16 cellular contexts compared by ENCODE assay signal in the genomic region with DNA sequence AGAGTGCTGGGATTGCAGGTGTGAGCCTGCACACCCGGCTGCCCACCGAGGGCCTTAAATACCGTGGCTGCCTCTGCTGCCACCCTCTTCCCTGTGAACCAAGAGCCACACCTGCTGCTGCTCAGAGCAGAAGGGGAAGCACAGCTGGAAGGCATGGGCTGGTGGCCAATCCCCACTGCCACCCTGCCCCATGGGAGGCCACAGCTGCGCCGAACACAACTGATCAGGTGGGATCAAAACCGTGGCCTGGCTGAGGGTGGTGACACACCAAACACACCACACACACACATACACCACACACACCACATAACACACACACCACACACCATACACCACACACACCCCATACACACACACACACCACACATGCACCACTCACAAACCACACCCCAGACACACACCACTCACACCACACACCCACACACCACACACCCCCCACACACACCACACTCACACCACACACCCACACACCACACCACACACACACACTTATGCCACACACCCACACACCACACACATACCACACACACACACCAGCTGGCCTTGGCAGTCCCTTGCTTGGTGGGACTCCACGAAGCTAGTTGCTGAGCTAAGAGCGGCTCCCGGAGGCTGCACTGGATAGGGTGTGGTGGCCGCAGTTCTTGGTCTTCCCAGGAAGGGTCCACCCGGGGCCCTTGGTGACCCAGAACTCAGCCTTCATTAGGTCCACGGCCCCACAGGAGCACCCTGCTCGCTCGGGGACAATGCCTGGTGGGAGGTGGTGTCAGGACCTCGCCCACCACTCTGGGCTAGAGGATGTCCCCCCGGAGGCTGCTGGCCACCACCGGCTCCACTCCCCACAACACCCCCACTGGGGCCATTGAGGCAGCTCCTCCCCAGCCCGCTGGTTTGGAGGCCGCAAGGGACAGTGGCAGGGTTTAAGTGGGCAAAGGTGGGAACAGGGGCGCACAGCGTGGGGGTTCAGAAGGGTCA. TPM values are rescaled to one million over a fixed set of nuclear protein-coding genes. Genes with fewer than 3 reads are reported as not detected.
A peak's percentile ranks its signal among the peaks of the same experiment; 100 is the strongest.
DNase-seq lines count a peak whose midpoint lies in the region; ATAC-seq, FAIRE-seq and TF ChIP-seq lines count a peak whose summit lies in the region.
"Had no signal": no experiment of that assay in that cellular context is flagged by ENCODE, and none has a peak within 500 bp of the region (broad histone marks: within the 10 kb centered on the region; RNA-seq: fewer than 3 reads in every experiment).

No MANE protein-coding gene starts in this region.

- no peaks in the 10 kb centered on the region for H3K9me3 ChIP-seq in HEK293 (ENCODE audit: control insufficient read depth, insufficient read depth, low read depth, low read length)
- no peaks in the 10 kb centered on the region for H3K9me3 ChIP-seq in H1 (ENCODE audit: insufficient read depth in 2 of 2, low read depth in 1 of 2, low read length in 1 of 2)
- H3K9me3 ChIP-seq: breast epithelium, Peyer's patch, thoracic aorta had no signal

- TF ChIP-seq POLR2A in H1 (IDR thresholded peaks at IDR 0.05; ENCODE audit: control extremely low read depth in 1 of 2, low read depth in 2 of 2, low read length in 2 of 2): no peak

- no peaks in the 10 kb centered on the region; a peak in 2 of 4 replicates for H3K79me2 ChIP-seq in H1 (ENCODE audit: control insufficient read depth in 1 of 2, insufficient read depth in 2 of 2, low read length in 2 of 2)

- TF ChIP-seq RAD21 in H1 (IDR thresholded peaks at IDR 0.05 in 1 of 2, conservative IDR thresholded peaks at IDR 0.05 in 1 of 2; ENCODE audit: low read depth in 2 of 2, low read length in 2 of 2): no peak

- DNase-seq in DMS 273 (lab: John Stamatoyannopoulos, UW; ENCODE audit: unreplicated experiment): peak; percentile 70
- no peak for DNase-seq in DMS 273 treated with DMSO at 0.1 percent for 48 hours (lab: John Stamatoyannopoulos, UW)
- peak; percentile 64 for DNase-seq in NCI-H69 (lab: John Stamatoyannopoulos, UW)
- no peak for DNase-seq in H1 (ENCODE audit: low read depth in 1 of 2, low spot score in 2 of 2)
- DNase-seq in LoVo (ENCODE audit: low spot score): no peak
- no peak for DNase-seq in 8988T
- DNase-seq: mammary epithelial cell, NCI-H446 treated with DMSO at 0.1 percent for 48 hours, Peyer's patch had no signal

- CTCF ChIA-PET in HEK293 (lab: Yijun Ruan, JAX) (no interaction called here), H1 (lab: Charles Lee; ENCODE audit: partially characterized antibody) (interaction anchor here (1.5 kb wide), 2 partner anchors 13 to 176 kb away, joined by 3 to 4 read pairs; no protein-coding TSS in a partner anchor)

- peak overlapping the region; percentile 98 for H3K56ac ChIP-seq in H1 (replicated peaks; ENCODE audit: insufficient read length, low read depth, low read length)

- H3K36me3 ChIP-seq in HEK293 (ENCODE audit: control insufficient read depth in 2 of 2, insufficient read depth in 1 of 2, low read length in 2 of 2) (peaks cover 17 to 53% of the 10 kb centered on the region in 2 experiments; a peak in 2 of 3 replicates), H1 (ENCODE audit: control insufficient read depth in 2 of 4, insufficient read depth in 4 of 4, low read length in 3 of 4) (peaks cover 0 to 3% (median 0%) of the 10 kb centered on the region in 4 experiments; a peak in 3 of 8 replicates)
- H3K36me3 ChIP-seq: breast epithelium, Peyer's patch had no signal

- no peak overlapping the region; the same call in 1 of the 2 replicates for H2BK5ac ChIP-seq in H1 (ENCODE audit: low read depth, low read length)

- no peak overlapping the region for H4K91ac ChIP-seq in H1 (replicated peaks; ENCODE audit: insufficient read length, low read length)

- TF ChIP-seq CTCF in HEK293 (tag by site-specific recombination; IDR thresholded peaks at IDR 0.05) (no peak), H1 (IDR thresholded peaks at IDR 0.05; ENCODE audit: control extremely low read depth in 1 of 3, insufficient read depth in 1 of 3, low read depth in 1 of 3, low read length in 3 of 3) (no peak)

- H2AFZ ChIP-seq in H1 (ENCODE audit: low read length): no peak overlapping the region

- POLR2A ChIA-PET in HEK293 (lab: Yijun Ruan, JAX) (no interaction called here), H1 (lab: Charles Lee; ENCODE audit: partially characterized antibody) (interaction anchor here (1.2 kb wide), 1 partner anchor 81 kb away, joined by 3 read pairs; no protein-coding TSS in a partner anchor)

- H2BK20ac ChIP-seq in H1 (ENCODE audit: low read length): no peak overlapping the region

- H2BK15ac ChIP-seq in H1 (ENCODE audit: low read length): no peak overlapping the region

- H3K4me3 ChIP-seq in HEK293 (ENCODE audit: low read depth, low read length) (no peak overlapping the region), H1 (ENCODE audit: extremely low read depth in 1 of 4, insufficient read depth in 2 of 4, low read depth in 3 of 4, low read length in 4 of 4) (no peak overlapping the region)
- H3K4me3 ChIP-seq: breast epithelium, Peyer's patch, thoracic aorta had no signal

- no peak overlapping the region for H3K4me2 ChIP-seq in H1 (ENCODE audit: insufficient read depth in 1 of 2, low read depth in 2 of 2, low read length in 2 of 2)

- no peak overlapping the region for H3K23ac ChIP-seq in H1 (ENCODE audit: insufficient read length)

- WGBS in H1 (ENCODE audit: extremely low coverage in 1 of 2, insufficient coverage in 1 of 2, insufficient read length in 1 of 2, insufficient replicate concordance in 2 of 2, low coverage in 1 of 2, low lambda C conversion rate in 2 of 2, missing lambda C conversion rate in 1 of 2), 2 experiments: 95% methylated on average over 21 of the region's 21 CpGs; no CpG with 5 or more reads in 1 of the 2 experiments

- H2AK5ac ChIP-seq in H1 (ENCODE audit: low read depth, low read length): no peak overlapping the region

- peaks cover 3 to 15% of the 10 kb centered on the region in 2 experiments for H4K20me1 ChIP-seq in H1 (replicated peaks in 1 of 2; ENCODE audit: control insufficient read depth in 1 of 2, insufficient read depth in 2 of 2, low read length in 2 of 2)

- no peak overlapping the region for H3K18ac ChIP-seq in H1 (ENCODE audit: extremely low read depth, low read length)

- H4K5ac ChIP-seq in H1 (ENCODE audit: insufficient read length, low read depth, low read length): no peak overlapping the region

- H3K4ac ChIP-seq in H1 (replicated peaks; ENCODE audit: insufficient read length, low read depth, low read length): peak overlapping the region; percentile 3

- no peak for FAIRE-seq in H1 (lab: Jason Lieb, UNC)

- H3K79me1 ChIP-seq in H1 (ENCODE audit: low read depth, low read length): peaks cover 5% of the 10 kb centered on the region; the same call in 1 of the 2 replicates

- H3K9ac ChIP-seq in H1 (replicated peaks in 1 of 4; ENCODE audit: extremely low read depth in 1 of 4, low read depth in 3 of 4, low read length in 3 of 4): no peak overlapping the region

- H3K4me1 ChIP-seq in HEK293 (ENCODE audit: control insufficient read depth, insufficient read depth, low read length) (no peaks in the 10 kb centered on the region), H1 (replicated peaks in 1 of 4; ENCODE audit: control insufficient read depth in 3 of 4, insufficient read depth in 4 of 4, low read length in 3 of 4) (no peaks in the 10 kb centered on the region; a peak in 1 of 7 replicates)
- H3K4me1 ChIP-seq: breast epithelium, Peyer's patch had no signal

- no peak overlapping the region for H3K27ac ChIP-seq in HEK293 (ENCODE audit: extremely low read depth, low read depth, low read length)
- no peak overlapping the region for H3K27ac ChIP-seq in H1 (ENCODE audit: low read depth, low read length)
- H3K27ac ChIP-seq: 22Rv1, breast epithelium, Peyer's patch, thoracic aorta had no signal

- H2BK120ac ChIP-seq in H1 (replicated peaks; ENCODE audit: low read depth, low read length): no peak overlapping the region

- H3K27me3 ChIP-seq in H1 (replicated peaks in 1 of 4; ENCODE audit: control insufficient read depth in 3 of 4, extremely low read depth in 1 of 4, insufficient read depth in 3 of 4, low read length in 3 of 4): no peaks in the 10 kb centered on the region
- H3K27me3 ChIP-seq: breast epithelium, Peyer's patch had no signal

- no peak overlapping the region for H2BK12ac ChIP-seq in H1 (ENCODE audit: low read depth, low read length)

- no peak for ATAC-seq in HG02571 (IDR thresholded peaks at IDR 0.05; ENCODE audit: unreplicated experiment)

- no peak overlapping the region for H3K14ac ChIP-seq in H1 (ENCODE audit: insufficient read length)

- peaks cover 3% of the 10 kb centered on the region; the same call in 1 of the 2 replicates for H3K23me2 ChIP-seq in H1 (ENCODE audit: low read depth, low read length)

- no peak for TF ChIP-seq EP300 in H1 (IDR thresholded peaks at IDR 0.05; ENCODE audit: borderline replicate concordance in 1 of 2, low read depth in 2 of 2, low read length in 2 of 2)

- H4K8ac ChIP-seq in H1 (ENCODE audit: extremely low read depth, insufficient read depth, low read length): no peak overlapping the region

RNA-seq across cellular contexts. Expression of gene CEP131, which starts 14.9 kb away (rescaled TPM):
- total RNA-seq in H1 (2021; fragmentation: NEBNext Ultra II Directional; extraction: Animal tissue kit (Norgen Biotek cat#: 25700)): 22.5 and 23.2 TPM in 2 replicates
- polyA plus RNA-seq in H1 (2011; rRNA removed): 5.9 and 11.5 TPM in 2 replicates
- polyA plus RNA-seq in H1 (2011; cell fraction: cytosol; rRNA removed): 19.5 TPM
- polyA plus RNA-seq in H1 (2011; cell fraction: nucleus; rRNA removed): 51.9 TPM
- polyA plus RNA-seq in H1 (2012, experiment 1 of 2): 12.1 to 30.1 TPM (median 26.5 TPM) in 4 replicates
- polyA plus RNA-seq in H1 (2012, experiment 2 of 2): 11.9 TPM
- 11.2 TPM for polyA plus RNA-seq in H1 (2013, experiment 1 of 2)
- 10.1 TPM for polyA plus RNA-seq in H1 (2013, experiment 2 of 2)
- 3.9 and 4.0 TPM in 2 replicates for polyA minus RNA-seq in H1 (2011; rRNA and poly(A)+ RNA removed)
- polyA minus RNA-seq in H1 (2011; cell fraction: cytosol; rRNA and poly(A)+ RNA removed): 13.9 TPM
- polyA minus RNA-seq in H1 (2011; cell fraction: nucleus; rRNA and poly(A)+ RNA removed): 14.3 TPM

RNA-seq across cellular contexts. Expression of gene TEPSIN, which starts 31.0 kb away (rescaled TPM):
- total RNA-seq in H1 (2021; fragmentation: NEBNext Ultra II Directional; extraction: Animal tissue kit (Norgen Biotek cat#: 25700)): 22.9 and 26.0 TPM in 2 replicates
- 28.0 and 59.8 TPM in 2 replicates for polyA plus RNA-seq in H1 (2011; rRNA removed)
- polyA plus RNA-seq in H1 (2011; cell fraction: cytosol; rRNA removed): 31.4 TPM
- polyA plus RNA-seq in H1 (2011; cell fraction: nucleus; rRNA removed): 172 TPM
- 16.6 to 27.7 TPM (median 21.3 TPM) in 4 replicates for polyA plus RNA-seq in H1 (2012, experiment 1 of 2)
- polyA plus RNA-seq in H1 (2012, experiment 2 of 2): 14.6 TPM
- 24.1 TPM for polyA plus RNA-seq in H1 (2013, experiment 1 of 2)
- polyA plus RNA-seq in H1 (2013, experiment 2 of 2): 19.1 TPM
- 7.9 and 10.5 TPM in 2 replicates for polyA minus RNA-seq in H1 (2011; rRNA and poly(A)+ RNA removed)
- polyA minus RNA-seq in H1 (2011; cell fraction: cytosol; rRNA and poly(A)+ RNA removed): 19.7 TPM
- polyA minus RNA-seq in H1 (2011; cell fraction: nucleus; rRNA and poly(A)+ RNA removed): 44.0 TPM

RNA-seq across cellular contexts. Expression of gene NDUFAF8, which starts 31.2 kb away (rescaled TPM):
- total RNA-seq in H1 (2021; fragmentation: NEBNext Ultra II Directional; extraction: Animal tissue kit (Norgen Biotek cat#: 25700)): 48.9 and 60.2 TPM in 2 replicates
- polyA plus RNA-seq in H1 (2011; rRNA removed): 91.1 and 95.6 TPM in 2 replicates
- polyA plus RNA-seq in H1 (2011; cell fraction: cytosol; rRNA removed): 88.1 TPM
- polyA plus RNA-seq in H1 (2011; cell fraction: nucleus; rRNA removed): 56.3 TPM
- 123 to 151 TPM (median 134 TPM) in 4 replicates for polyA plus RNA-seq in H1 (2012, experiment 1 of 2)
- 129 TPM for polyA plus RNA-seq in H1 (2012, experiment 2 of 2)
- 160 TPM for polyA plus RNA-seq in H1 (2013, experiment 1 of 2)
- 163 TPM for polyA plus RNA-seq in H1 (2013, experiment 2 of 2)
- polyA minus RNA-seq in H1 (2011; rRNA and poly(A)+ RNA removed): 7.2 and 14.2 TPM in 2 replicates
- 20.0 TPM for polyA minus RNA-seq in H1 (2011; cell fraction: cytosol; rRNA and poly(A)+ RNA removed)
- polyA minus RNA-seq in H1 (2011; cell fraction: nucleus; rRNA and poly(A)+ RNA removed): 21.6 TPM

RNA-seq across cellular contexts. Expression of gene AATK, which starts 41.9 kb away (rescaled TPM):
- 3.2 and 3.5 TPM in 2 replicates for total RNA-seq in H1 (2021; fragmentation: NEBNext Ultra II Directional; extraction: Animal tissue kit (Norgen Biotek cat#: 25700))
- 1.7 and 3.6 TPM in 2 replicates for polyA plus RNA-seq in H1 (2011; rRNA removed)
- 2.2 TPM for polyA plus RNA-seq in H1 (2011; cell fraction: cytosol; rRNA removed)
- polyA plus RNA-seq in H1 (2011; cell fraction: nucleus; rRNA removed): 7.4 TPM
- 2.2 to 3.3 TPM (median 2.6 TPM) in 4 replicates for polyA plus RNA-seq in H1 (2012, experiment 1 of 2)
- 1.1 TPM for polyA plus RNA-seq in H1 (2012, experiment 2 of 2)
- 1.9 TPM for polyA plus RNA-seq in H1 (2013, experiment 1 of 2)
- 1.8 TPM for polyA plus RNA-seq in H1 (2013, experiment 2 of 2)
- polyA minus RNA-seq in H1 (2011; rRNA and poly(A)+ RNA removed): 1.4 and 2.8 TPM in 2 replicates
- 5.8 TPM for polyA minus RNA-seq in H1 (2011; cell fraction: cytosol; rRNA and poly(A)+ RNA removed)
- polyA minus RNA-seq in H1 (2011; cell fraction: nucleus; rRNA and poly(A)+ RNA removed): 4.8 TPM
- total RNA-seq: osteocyte had no signal

RNA-seq across cellular contexts. Expression of gene PVALEF, which starts 42.6 kb away (rescaled TPM):
- total RNA-seq in H1 (2021; fragmentation: NEBNext Ultra II Directional; extraction: Animal tissue kit (Norgen Biotek cat#: 25700)): not detected in 2 replicates
- polyA plus RNA-seq in H1 (2011; rRNA removed): 0.03 and 0.05 TPM in 2 replicates
- polyA plus RNA-seq in H1 (2011; cell fraction: cytosol; rRNA removed): not detected
- not detected for polyA plus RNA-seq in H1 (2011; cell fraction: nucleus; rRNA removed)
- 0.12 TPM in 1 of 4 replicates, not detected in the others for polyA plus RNA-seq in H1 (2012, experiment 1 of 2)
- polyA plus RNA-seq in H1 (2012, experiment 2 of 2): not detected
- polyA plus RNA-seq in H1 (2013, experiment 1 of 2): not detected
- not detected for polyA plus RNA-seq in H1 (2013, experiment 2 of 2)
- not detected in 2 replicates for polyA minus RNA-seq in H1 (2011; rRNA and poly(A)+ RNA removed)
- not detected for polyA minus RNA-seq in H1 (2011; cell fraction: cytosol; rRNA and poly(A)+ RNA removed)
- not detected for polyA minus RNA-seq in H1 (2011; cell fraction: nucleus; rRNA and poly(A)+ RNA removed)
- total RNA-seq: breast epithelium, fibroblast of villous mesenchyme, mammary epithelial cell, osteocyte, Peyer's patch, thoracic aorta had no signal
- polyA plus RNA-seq: mammary epithelial cell had no signal

Comparison
In these comparisons a context has a peak if more than half of its experiments do, and no peak if none do; other contexts are left out.
1. DNase-seq: peak in DMS 273 (single experiment) and NCI-H69 (single experiment); none in DMS 273 treated with DMSO at 0.1 percent for 48 hours (single experiment), H1 (0 of 2), LoVo (single experiment) and 8988T (single experiment).